9 cellular contexts compared by ENCODE assay signal in the genomic region with DNA sequence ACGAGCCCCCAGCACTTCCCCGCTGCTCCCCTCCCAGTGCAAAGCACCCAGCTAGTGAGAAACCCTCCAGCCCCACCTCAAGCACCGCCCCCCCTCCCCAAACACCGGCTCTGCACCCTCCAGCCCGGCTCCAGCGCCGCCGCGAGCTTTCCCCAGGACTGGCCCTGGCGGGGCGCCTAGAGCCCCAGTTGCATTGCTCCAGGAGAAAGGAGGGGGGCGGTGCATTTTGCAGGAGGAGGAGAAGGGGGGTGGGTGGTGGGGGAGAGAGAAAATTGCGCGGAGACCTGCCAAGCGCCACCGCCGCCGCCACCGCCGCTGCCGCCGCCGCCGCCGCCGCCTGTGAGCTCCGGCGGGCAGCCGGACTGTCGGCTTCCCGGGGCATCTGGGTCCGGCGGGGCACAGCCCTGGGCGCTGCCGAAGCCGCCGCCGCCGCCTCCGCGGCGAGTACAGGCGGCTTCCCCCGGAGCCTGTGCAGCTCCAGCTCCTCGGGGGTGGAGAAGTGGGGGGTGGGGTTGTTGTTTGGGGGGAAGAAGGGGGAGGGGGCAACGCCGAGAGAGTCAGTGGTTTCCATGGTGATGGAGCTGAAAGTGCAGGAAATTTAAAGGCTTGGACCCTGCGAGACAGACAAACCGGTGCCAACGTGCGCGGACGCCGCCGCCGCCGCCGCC. TPM values are rescaled to one million over a fixed set of nuclear protein-coding genes. Genes with fewer than 3 reads are reported as not detected.
DNase-seq lines count a peak whose midpoint lies in the region; ATAC-seq and TF ChIP-seq lines count a peak whose summit lies in the region.
"Had no signal": no experiment of that assay in that cellular context is flagged by ENCODE, and none has a peak within 500 bp of the region (broad histone marks: within the 10 kb centered on the region; RNA-seq: fewer than 3 reads in every experiment).

Gene NOG (plus strand): TSS at position 627 of the 668 bp plus-strand sequence. CDS start 525 bp downstream, outside the sequence.

- ATAC-seq in GM21390 (IDR thresholded peaks at IDR 0.05; ENCODE audit: unreplicated experiment), result no peak

- 0 to 1% methylated on average over 26 to 44 of the region's 58 CpGs for WGBS in testis, 2 donors

- no peak within 1 kb of the TSS for H3K27ac Mint-ChIP-seq in activated CD4-positive, alpha-beta memory T cell treated with anti-CD3 and anti-CD28 coated beads, Interleukin-2, amount 10 ng/mL, durations not matched to agents 7 days and 5 days

- H3K27me3 Mint-ChIP-seq in activated CD4-positive, alpha-beta memory T cell treated with anti-CD3 and anti-CD28 coated beads, Interleukin-2, amount 10 ng/mL, durations not matched to agents 7 days and 5 days, result peaks cover 70% of the 10 kb centered on the region

- H3K4me3 Mint-ChIP-seq in activated CD4-positive, alpha-beta memory T cell treated with anti-CD3 and anti-CD28 coated beads, Interleukin-2, amount 10 ng/mL, durations not matched to agents 7 days and 5 days, result peak within 1 kb of the TSS; percentile 46

- peak within 1 kb of the TSS; percentile 50 for H3K27ac ChIP-seq in testis
- H3K27ac ChIP-seq: 22Rv1 had no signal

- H3K4me3 ChIP-seq in epithelial cell of esophagus (ENCODE audit: low read length), result peak within 1 kb of the TSS; percentile 43
- peak within 1 kb of the TSS; percentile 40 for H3K4me3 ChIP-seq in mononuclear cell (ENCODE audit: low read length)
- H3K4me3 ChIP-seq in testis, result peak within 1 kb of the TSS; percentile 53 to 64

- no peaks in the 10 kb centered on the region for H3K36me3 ChIP-seq in testis (ENCODE audit: low read depth, missing control alignments)

- peaks cover 41% of the 10 kb centered on the region for H3K4me1 ChIP-seq in mononuclear cell (ENCODE audit: insufficient read depth, low read length)
- H3K4me1 ChIP-seq in testis, result peaks cover 19% of the 10 kb centered on the region

- no peaks in the 10 kb centered on the region for H3K9me3 Mint-ChIP-seq in activated CD4-positive, alpha-beta memory T cell treated with anti-CD3 and anti-CD28 coated beads, Interleukin-2, amount 10 ng/mL, durations not matched to agents 7 days and 5 days

- DNase-seq in DMS53 (lab: John Stamatoyannopoulos, UW) (peak; percentile 75), DMS53 treated with DMSO at 0.1 percent for 48 hours (lab: John Stamatoyannopoulos, UW; ENCODE audit: unreplicated experiment) (no peak), NCI-H2227 treated with DMSO at 0.1 percent for 48 hours (lab: John Stamatoyannopoulos, UW) (peak; percentile 66), epithelial cell of esophagus (ENCODE audit: low read depth) (peak; percentile 49), testis (peak; percentile 55)
- DNase-seq in activated CD4-positive, alpha-beta memory T cell treated with anti-CD3 and anti-CD28 coated beads, Interleukin-2, amount 10 ng/mL, durations not matched to agents 7 days and 5 days, result no peak

- H3K4me1 Mint-ChIP-seq in activated CD4-positive, alpha-beta memory T cell treated with anti-CD3 and anti-CD28 coated beads, Interleukin-2, amount 10 ng/mL, durations not matched to agents 7 days and 5 days, result peaks cover 30% of the 10 kb centered on the region

- CTCF ChIA-PET in activated CD4-positive, alpha-beta memory T cell treated with anti-CD3 and anti-CD28 coated beads, Interleukin-2, amount 10 ng/mL, durations not matched to agents 7 days and 5 days (lab: Charles Lee), result interaction anchor here (0.9 to 6.3 kb wide), 6 partner anchors 32 to 187 kb away, joined by 3 to 83 read pairs (median 4); no protein-coding TSS in a partner anchor

- POLR2A ChIA-PET in activated CD4-positive, alpha-beta memory T cell treated with anti-CD3 and anti-CD28 coated beads, Interleukin-2, amount 10 ng/mL, durations not matched to agents 7 days and 5 days (lab: Charles Lee), result interaction anchor here (1.4 kb wide), 1 partner anchor 123 kb away, joined by 3 read pairs; no protein-coding TSS in a partner anchor

- TF ChIP-seq POLR2A in testis (IDR thresholded peaks at IDR 0.05), result no peak

- TF ChIP-seq CTCF in epithelial cell of esophagus (IDR thresholded peaks at IDR 0.05; ENCODE audit: insufficient read depth, low read depth, low read length, missing control alignments) (no peak), testis (IDR thresholded peaks at IDR 0.05) (no peak)

- intact Hi-C loops in testis (cut with DNase I; ENCODE audit: low total_unique reads), result loop anchor here (10.0 kb wide), 1 partner anchor 122 kb away; no protein-coding TSS in a partner anchor

- H3K9me3 ChIP-seq in mononuclear cell (ENCODE audit: low read depth, low read length), result no peaks in the 10 kb centered on the region
- no peaks in the 10 kb centered on the region for H3K9me3 ChIP-seq in testis

- peaks cover 44% of the 10 kb centered on the region for H3K27me3 ChIP-seq in mononuclear cell (ENCODE audit: insufficient read depth, low read length)
- H3K27me3 ChIP-seq in testis, result no peaks in the 10 kb centered on the region

- H3K36me3 Mint-ChIP-seq in activated CD4-positive, alpha-beta memory T cell treated with anti-CD3 and anti-CD28 coated beads, Interleukin-2, amount 10 ng/mL, durations not matched to agents 7 days and 5 days (ENCODE audit: low read depth), result peaks cover 4% of the 10 kb centered on the region

RNA-seq across cellular contexts. Expression of gene NOG, which starts in this region (rescaled TPM):
- under 1 TPM; 0.23 to 0.25 TPM for total RNA-seq in activated CD4-positive, alpha-beta memory T cell treated with anti-CD3 and anti-CD28 coated beads, Interleukin-2, amount 10 ng/mL, durations not matched to agents 7 days and 5 days
- total RNA-seq in mononuclear cell (12.0 TPM), testis (1 to 10 TPM; 5.2 to 6.1 TPM)
- polyA plus RNA-seq in testis (ENCODE audit: insufficient read depth, low read depth, low replicate concordance), result 0.92 TPM

Comparison
In these comparisons a context has a peak if more than half of its experiments do, and no peak if none do; other contexts are left out.
1. RNA of gene NOG (total RNA-seq): 12.0 TPM in mononuclear cell (single experiment) and 5.2 to 6.1 TPM in testis; 0.23 to 0.25 TPM in activated CD4-positive, alpha-beta memory T cell treated with anti-CD3 and anti-CD28 coated beads, Interleukin-2, amount 10 ng/mL, durations not matched to agents 7 days and 5 days; every median in the first group is over 4 times any median in the second.
2. DNase-seq: peak in DMS53 (single experiment), NCI-H2227 treated with DMSO at 0.1 percent for 48 hours (single experiment), epithelial cell of esophagus (single experiment) and testis (single experiment); none in DMS53 treated with DMSO at 0.1 percent for 48 hours (single experiment) and activated CD4-positive, alpha-beta memory T cell treated with anti-CD3 and anti-CD28 coated beads, Interleukin-2, amount 10 ng/mL, durations not matched to agents 7 days and 5 days (single experiment).
3. Peak in every context shown above with its lines, with median percentiles within 50 percentile points of each other: H3K4me3 ChIP-seq.